Comparison of ENCODE assay signal across 10 cellular contexts in genomic region chr5:120108586-120109254, GRCh38.
"Had no signal": no experiment of that assay in that cellular context is flagged by ENCODE, and none has a peak within 500 bp of the region (broad histone marks: within the 10 kb centered on the region; RNA-seq: fewer than 3 reads in every experiment).

No MANE protein-coding gene starts in this region.

- H3K27ac ChIP-seq: brain microvascular endothelial cell, esophagus squamous epithelium, lower lobe of right lung, parathyroid adenoma had no signal

- H3K4me3 ChIP-seq: esophagus squamous epithelium, lower lobe of right lung had no signal

- H3K9me3 ChIP-seq: esophagus squamous epithelium, lower lobe of right lung had no signal

- H3K36me3 ChIP-seq: brain microvascular endothelial cell, esophagus squamous epithelium, lower lobe of right lung had no signal

- DNase-seq: activated T-cell treated with anti-CD3 and anti-CD28 coated beads, Interleukin-2, amount 50 U/mL, for 1 hour; amygdala; brain microvascular endothelial cell; esophagus squamous epithelium; hippocampal formation; lower lobe of right lung; midbrain; stimulated activated CD4-positive, alpha-beta T cell treated with anti-CD3 and anti-CD28 coated beads, Interleukin-15, amount 100 ng/mL, for 24 hours had no signal

- ATAC-seq: activated CD4-positive, CD25-positive, alpha-beta regulatory T cell treated with anti-CD3 and anti-CD28 coated beads, Interleukin-2, amount 50 U/mL, for 24 hours; lower lobe of right lung had no signal

- H2AFZ ChIP-seq: parathyroid adenoma had no signal

- H3K27me3 ChIP-seq: brain microvascular endothelial cell, esophagus squamous epithelium had no signal

- H3K4me1 ChIP-seq: esophagus squamous epithelium, lower lobe of right lung, parathyroid adenoma had no signal

- H3K79me2 ChIP-seq: parathyroid adenoma had no signal

- H3K9ac ChIP-seq: parathyroid adenoma had no signal
